ENCODE assay signal across 1 cellular context in the genomic region with DNA sequence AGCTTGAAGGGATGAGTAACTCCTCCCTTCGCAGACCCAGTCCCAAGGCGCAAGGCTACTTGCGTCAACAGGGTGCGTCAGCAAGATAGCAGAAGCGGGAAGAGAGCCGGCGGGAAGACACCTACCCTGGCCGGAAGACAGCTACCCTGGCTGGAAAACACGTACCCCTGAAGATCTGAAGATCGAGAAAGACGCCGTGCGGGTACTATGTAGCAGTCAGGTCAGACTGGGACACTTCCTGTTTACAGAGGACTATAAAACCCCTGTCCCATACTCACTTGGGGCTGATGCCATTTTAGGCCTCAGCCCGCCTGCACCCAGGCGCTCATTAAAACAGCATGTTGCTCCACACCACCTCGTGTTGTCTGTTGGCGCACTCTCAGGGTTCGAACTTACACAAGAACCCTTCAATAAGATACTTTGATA.
TF ChIP-seq lines count a peak whose summit lies in the region.

No MANE protein-coding gene starts in this region.

TF ChIP-seq in K562, 482 proteins besides CTCF, POLR2A, EP300 and RAD21 (continued from another document and continues in another):
- TF ChIP-seq, protein P1, sequence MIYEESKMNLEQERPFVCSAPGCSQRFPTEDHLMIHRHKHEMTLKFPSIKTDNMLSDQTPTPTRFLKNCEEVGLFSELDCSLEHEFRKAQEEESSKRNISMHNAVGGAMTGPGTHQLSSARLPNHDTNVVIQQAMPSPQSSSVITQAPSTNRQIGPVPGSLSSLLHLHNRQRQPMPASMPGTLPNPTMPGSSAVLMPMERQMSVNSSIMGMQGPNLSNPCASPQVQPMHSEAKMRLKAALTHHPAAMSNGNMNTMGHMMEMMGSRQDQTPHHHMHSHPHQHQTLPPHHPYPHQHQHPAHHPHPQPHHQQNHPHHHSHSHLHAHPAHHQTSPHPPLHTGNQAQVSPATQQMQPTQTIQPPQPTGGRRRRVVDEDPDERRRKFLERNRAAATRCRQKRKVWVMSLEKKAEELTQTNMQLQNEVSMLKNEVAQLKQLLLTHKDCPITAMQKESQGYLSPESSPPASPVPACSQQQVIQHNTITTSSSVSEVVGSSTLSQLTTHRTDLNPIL (CRISPR knock-in tag; IDR thresholded peaks at IDR 0.05) = no peak
- TF ChIP-seq, protein P2, sequence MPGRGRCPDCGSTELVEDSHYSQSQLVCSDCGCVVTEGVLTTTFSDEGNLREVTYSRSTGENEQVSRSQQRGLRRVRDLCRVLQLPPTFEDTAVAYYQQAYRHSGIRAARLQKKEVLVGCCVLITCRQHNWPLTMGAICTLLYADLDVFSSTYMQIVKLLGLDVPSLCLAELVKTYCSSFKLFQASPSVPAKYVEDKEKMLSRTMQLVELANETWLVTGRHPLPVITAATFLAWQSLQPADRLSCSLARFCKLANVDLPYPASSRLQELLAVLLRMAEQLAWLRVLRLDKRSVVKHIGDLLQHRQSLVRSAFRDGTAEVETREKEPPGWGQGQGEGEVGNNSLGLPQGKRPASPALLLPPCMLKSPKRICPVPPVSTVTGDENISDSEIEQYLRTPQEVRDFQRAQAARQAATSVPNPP (IDR thresholded peaks at IDR 0.05; ENCODE audit: borderline replicate concordance, insufficient read depth, insufficient read length) = no peak
- TF ChIP-seq HEY1 (CRISPR knock-in tag; IDR thresholded peaks at IDR 0.05; ENCODE audit: borderline replicate concordance) (no peak), MEF2A (IDR thresholded peaks at IDR 0.05; ENCODE audit: control insufficient read depth, low read depth, low read length) (no peak), ZSCAN32 (CRISPR knock-in tag; IDR thresholded peaks at IDR 0.05) (no peak), ZNF707 (CRISPR knock-in tag; conservative IDR thresholded peaks at IDR 0.05) (no peak), ZNF134 (CRISPR knock-in tag; conservative IDR thresholded peaks at IDR 0.05) (no peak), ZNF3 (CRISPR knock-in tag; IDR thresholded peaks at IDR 0.05) (no peak), ZNF263 (CRISPR knock-in tag; IDR thresholded peaks at IDR 0.05; ENCODE audit: borderline replicate concordance) (no peak), ZNF239 (CRISPR knock-in tag; IDR thresholded peaks at IDR 0.05) (no peak), RBM25 (IDR thresholded peaks at IDR 0.05; ENCODE audit: low read depth, low read length, severe bottlenecking) (no peak), U2AF2 (optimal IDR thresholded peaks at IDR 0.05; ENCODE audit: low read depth, low read length) (no peak), GATA2 (CRISPR knock-in tag; IDR thresholded peaks at IDR 0.05) (no peak), SUPT5H (IDR thresholded peaks at IDR 0.05) (peak; percentile 58), ZNF384 (IDR thresholded peaks at IDR 0.05; ENCODE audit: low read depth, low read length) (no peak), ZNF551 (CRISPR knock-in tag; IDR thresholded peaks at IDR 0.05) (no peak), KLF1 (tag; IDR thresholded peaks at IDR 0.05) (no peak), MCM5 (IDR thresholded peaks at IDR 0.05; ENCODE audit: low read depth) (no peak), PCBP2 (IDR thresholded peaks at IDR 0.05; ENCODE audit: low read depth, low read length, poor library complexity, severe bottlenecking) (no peak), MXI1 (IDR thresholded peaks at IDR 0.05; ENCODE audit: low read depth, low read length) (no peak), TCF7 (IDR thresholded peaks at IDR 0.05; ENCODE audit: borderline replicate concordance) (no peak), TEAD2 (tag; IDR thresholded peaks at IDR 0.05) (no peak), CBFA2T3 (IDR thresholded peaks at IDR 0.05) (no peak), KDM4B (IDR thresholded peaks at IDR 0.05; ENCODE audit: borderline replicate concordance in 2 of 2, low read depth in 1 of 2) (no peak), ZBED1 (IDR thresholded peaks at IDR 0.05) (no peak), ATF1 (CRISPR knock-in tag; IDR thresholded peaks at IDR 0.05) (peak; percentile 85), ATF1 (tag; IDR thresholded peaks at IDR 0.05) (peak; percentile 95), SIN3B (IDR thresholded peaks at IDR 0.05; ENCODE audit: low read depth) (0 out of 2 replicates have a peak, but pooled peaks have one; percentile 16), ZNF175 (CRISPR knock-in tag; IDR thresholded peaks at IDR 0.05; ENCODE audit: low read depth) (no peak), ZNF146 (CRISPR knock-in tag; IDR thresholded peaks at IDR 0.05; ENCODE audit: unreplicated experiment) (no peak), BRD9 (IDR thresholded peaks at IDR 0.05; ENCODE audit: low read depth, partially characterized antibody) (no peak), PML (IDR thresholded peaks at IDR 0.05; ENCODE audit: low read length) (0 out of 2 replicates have a peak, but pooled peaks have one; percentile 33), RNF2 (IDR thresholded peaks at IDR 0.05) (0 out of 2 replicates have a peak, but pooled peaks have one; percentile 27)
- TF ChIP-seq, protein P3, sequence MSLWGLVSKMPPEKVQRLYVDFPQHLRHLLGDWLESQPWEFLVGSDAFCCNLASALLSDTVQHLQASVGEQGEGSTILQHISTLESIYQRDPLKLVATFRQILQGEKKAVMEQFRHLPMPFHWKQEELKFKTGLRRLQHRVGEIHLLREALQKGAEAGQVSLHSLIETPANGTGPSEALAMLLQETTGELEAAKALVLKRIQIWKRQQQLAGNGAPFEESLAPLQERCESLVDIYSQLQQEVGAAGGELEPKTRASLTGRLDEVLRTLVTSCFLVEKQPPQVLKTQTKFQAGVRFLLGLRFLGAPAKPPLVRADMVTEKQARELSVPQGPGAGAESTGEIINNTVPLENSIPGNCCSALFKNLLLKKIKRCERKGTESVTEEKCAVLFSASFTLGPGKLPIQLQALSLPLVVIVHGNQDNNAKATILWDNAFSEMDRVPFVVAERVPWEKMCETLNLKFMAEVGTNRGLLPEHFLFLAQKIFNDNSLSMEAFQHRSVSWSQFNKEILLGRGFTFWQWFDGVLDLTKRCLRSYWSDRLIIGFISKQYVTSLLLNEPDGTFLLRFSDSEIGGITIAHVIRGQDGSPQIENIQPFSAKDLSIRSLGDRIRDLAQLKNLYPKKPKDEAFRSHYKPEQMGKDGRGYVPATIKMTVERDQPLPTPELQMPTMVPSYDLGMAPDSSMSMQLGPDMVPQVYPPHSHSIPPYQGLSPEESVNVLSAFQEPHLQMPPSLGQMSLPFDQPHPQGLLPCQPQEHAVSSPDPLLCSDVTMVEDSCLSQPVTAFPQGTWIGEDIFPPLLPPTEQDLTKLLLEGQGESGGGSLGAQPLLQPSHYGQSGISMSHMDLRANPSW (CRISPR knock-in tag; IDR thresholded peaks at IDR 0.05) = no peak
- TF ChIP-seq, protein P4, sequence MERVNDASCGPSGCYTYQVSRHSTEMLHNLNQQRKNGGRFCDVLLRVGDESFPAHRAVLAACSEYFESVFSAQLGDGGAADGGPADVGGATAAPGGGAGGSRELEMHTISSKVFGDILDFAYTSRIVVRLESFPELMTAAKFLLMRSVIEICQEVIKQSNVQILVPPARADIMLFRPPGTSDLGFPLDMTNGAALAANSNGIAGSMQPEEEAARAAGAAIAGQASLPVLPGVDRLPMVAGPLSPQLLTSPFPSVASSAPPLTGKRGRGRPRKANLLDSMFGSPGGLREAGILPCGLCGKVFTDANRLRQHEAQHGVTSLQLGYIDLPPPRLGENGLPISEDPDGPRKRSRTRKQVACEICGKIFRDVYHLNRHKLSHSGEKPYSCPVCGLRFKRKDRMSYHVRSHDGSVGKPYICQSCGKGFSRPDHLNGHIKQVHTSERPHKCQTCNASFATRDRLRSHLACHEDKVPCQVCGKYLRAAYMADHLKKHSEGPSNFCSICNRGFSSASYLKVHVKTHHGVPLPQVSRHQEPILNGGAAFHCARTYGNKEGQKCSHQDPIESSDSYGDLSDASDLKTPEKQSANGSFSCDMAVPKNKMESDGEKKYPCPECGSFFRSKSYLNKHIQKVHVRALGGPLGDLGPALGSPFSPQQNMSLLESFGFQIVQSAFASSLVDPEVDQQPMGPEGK (CRISPR knock-in tag; IDR thresholded peaks at IDR 0.05; ENCODE audit: borderline replicate concordance) = no peak
- TF ChIP-seq, protein P5, sequence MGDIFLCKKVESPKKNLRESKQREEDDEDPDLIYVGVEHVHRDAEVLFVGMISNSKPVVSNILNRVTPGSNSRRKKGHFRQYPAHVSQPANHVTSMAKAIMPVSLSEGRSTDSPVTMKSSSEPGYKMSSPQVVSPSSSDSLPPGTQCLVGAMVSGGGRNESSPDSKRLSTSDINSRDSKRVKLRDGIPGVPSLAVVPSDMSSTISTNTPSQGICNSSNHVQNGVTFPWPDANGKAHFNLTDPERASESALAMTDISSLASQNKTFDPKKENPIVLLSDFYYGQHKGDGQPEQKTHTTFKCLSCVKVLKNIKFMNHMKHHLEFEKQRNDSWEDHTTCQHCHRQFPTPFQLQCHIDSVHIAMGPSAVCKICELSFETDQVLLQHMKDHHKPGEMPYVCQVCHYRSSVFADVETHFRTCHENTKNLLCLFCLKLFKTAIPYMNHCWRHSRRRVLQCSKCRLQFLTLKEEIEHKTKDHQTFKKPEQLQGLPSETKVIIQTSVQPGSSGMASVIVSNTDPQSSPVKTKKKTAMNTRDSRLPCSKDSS (IDR thresholded peaks at IDR 0.05; ENCODE audit: low read depth, partially characterized antibody) = no peak
- TF ChIP-seq, protein P6, sequence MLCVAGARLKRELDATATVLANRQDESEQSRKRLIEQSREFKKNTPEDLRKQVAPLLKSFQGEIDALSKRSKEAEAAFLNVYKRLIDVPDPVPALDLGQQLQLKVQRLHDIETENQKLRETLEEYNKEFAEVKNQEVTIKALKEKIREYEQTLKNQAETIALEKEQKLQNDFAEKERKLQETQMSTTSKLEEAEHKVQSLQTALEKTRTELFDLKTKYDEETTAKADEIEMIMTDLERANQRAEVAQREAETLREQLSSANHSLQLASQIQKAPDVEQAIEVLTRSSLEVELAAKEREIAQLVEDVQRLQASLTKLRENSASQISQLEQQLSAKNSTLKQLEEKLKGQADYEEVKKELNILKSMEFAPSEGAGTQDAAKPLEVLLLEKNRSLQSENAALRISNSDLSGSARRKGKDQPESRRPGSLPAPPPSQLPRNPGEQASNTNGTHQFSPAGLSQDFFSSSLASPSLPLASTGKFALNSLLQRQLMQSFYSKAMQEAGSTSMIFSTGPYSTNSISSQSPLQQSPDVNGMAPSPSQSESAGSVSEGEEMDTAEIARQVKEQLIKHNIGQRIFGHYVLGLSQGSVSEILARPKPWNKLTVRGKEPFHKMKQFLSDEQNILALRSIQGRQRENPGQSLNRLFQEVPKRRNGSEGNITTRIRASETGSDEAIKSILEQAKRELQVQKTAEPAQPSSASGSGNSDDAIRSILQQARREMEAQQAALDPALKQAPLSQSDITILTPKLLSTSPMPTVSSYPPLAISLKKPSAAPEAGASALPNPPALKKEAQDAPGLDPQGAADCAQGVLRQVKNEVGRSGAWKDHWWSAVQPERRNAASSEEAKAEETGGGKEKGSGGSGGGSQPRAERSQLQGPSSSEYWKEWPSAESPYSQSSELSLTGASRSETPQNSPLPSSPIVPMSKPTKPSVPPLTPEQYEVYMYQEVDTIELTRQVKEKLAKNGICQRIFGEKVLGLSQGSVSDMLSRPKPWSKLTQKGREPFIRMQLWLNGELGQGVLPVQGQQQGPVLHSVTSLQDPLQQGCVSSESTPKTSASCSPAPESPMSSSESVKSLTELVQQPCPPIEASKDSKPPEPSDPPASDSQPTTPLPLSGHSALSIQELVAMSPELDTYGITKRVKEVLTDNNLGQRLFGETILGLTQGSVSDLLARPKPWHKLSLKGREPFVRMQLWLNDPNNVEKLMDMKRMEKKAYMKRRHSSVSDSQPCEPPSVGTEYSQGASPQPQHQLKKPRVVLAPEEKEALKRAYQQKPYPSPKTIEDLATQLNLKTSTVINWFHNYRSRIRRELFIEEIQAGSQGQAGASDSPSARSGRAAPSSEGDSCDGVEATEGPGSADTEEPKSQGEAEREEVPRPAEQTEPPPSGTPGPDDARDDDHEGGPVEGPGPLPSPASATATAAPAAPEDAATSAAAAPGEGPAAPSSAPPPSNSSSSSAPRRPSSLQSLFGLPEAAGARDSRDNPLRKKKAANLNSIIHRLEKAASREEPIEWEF (CRISPR knock-in tag; IDR thresholded peaks at IDR 0.05) = no peak
- TF ChIP-seq, protein P7, sequence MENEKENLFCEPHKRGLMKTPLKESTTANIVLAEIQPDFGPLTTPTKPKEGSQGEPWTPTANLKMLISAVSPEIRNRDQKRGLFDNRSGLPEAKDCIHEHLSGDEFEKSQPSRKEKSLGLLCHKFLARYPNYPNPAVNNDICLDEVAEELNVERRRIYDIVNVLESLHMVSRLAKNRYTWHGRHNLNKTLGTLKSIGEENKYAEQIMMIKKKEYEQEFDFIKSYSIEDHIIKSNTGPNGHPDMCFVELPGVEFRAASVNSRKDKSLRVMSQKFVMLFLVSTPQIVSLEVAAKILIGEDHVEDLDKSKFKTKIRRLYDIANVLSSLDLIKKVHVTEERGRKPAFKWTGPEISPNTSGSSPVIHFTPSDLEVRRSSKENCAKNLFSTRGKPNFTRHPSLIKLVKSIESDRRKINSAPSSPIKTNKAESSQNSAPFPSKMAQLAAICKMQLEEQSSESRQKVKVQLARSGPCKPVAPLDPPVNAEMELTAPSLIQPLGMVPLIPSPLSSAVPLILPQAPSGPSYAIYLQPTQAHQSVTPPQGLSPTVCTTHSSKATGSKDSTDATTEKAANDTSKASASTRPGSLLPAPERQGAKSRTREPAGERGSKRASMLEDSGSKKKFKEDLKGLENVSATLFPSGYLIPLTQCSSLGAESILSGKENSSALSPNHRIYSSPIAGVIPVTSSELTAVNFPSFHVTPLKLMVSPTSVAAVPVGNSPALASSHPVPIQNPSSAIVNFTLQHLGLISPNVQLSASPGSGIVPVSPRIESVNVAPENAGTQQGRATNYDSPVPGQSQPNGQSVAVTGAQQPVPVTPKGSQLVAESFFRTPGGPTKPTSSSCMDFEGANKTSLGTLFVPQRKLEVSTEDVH (IDR thresholded peaks at IDR 0.05; ENCODE audit: low read depth, partially characterized antibody) = no peak
- TF ChIP-seq, protein P8, sequence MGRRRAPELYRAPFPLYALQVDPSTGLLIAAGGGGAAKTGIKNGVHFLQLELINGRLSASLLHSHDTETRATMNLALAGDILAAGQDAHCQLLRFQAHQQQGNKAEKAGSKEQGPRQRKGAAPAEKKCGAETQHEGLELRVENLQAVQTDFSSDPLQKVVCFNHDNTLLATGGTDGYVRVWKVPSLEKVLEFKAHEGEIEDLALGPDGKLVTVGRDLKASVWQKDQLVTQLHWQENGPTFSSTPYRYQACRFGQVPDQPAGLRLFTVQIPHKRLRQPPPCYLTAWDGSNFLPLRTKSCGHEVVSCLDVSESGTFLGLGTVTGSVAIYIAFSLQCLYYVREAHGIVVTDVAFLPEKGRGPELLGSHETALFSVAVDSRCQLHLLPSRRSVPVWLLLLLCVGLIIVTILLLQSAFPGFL (CRISPR knock-in tag; IDR thresholded peaks at IDR 0.05) = no peak
